12 cellular contexts compared by ENCODE assay signal in genomic region chr14:94307410-94307992, GRCh38. TPM values are rescaled to one million over a fixed set of nuclear protein-coding genes. Genes with fewer than 3 reads are reported as not detected.
A peak's percentile ranks its signal among the peaks of the same experiment; 100 is the strongest.
DNase-seq lines count a peak whose midpoint lies in the region; ATAC-seq and TF ChIP-seq lines count a peak whose summit lies in the region.
"Had no signal": no experiment of that assay in that cellular context is flagged by ENCODE, and none has a peak within 500 bp of the region (broad histone marks: within the 10 kb centered on the region; RNA-seq: fewer than 3 reads in every experiment).

No MANE protein-coding gene starts in this region.

- peak; percentile 65 for ATAC-seq in GM23338
- no peak for ATAC-seq in HG02852 (IDR thresholded peaks at IDR 0.05; ENCODE audit: unreplicated experiment)
- ATAC-seq: right cardiac atrium had no signal

- peaks cover 1% of the 10 kb centered on the region for H3K27me3 Mint-ChIP-seq in GM23338 (ENCODE audit: insufficient read depth, low read depth, poor library complexity)
- H3K27me3 Mint-ChIP-seq: CD4-positive, CD25-positive, alpha-beta regulatory T cell had no signal

- no peaks in the 10 kb centered on the region for H3K79me2 ChIP-seq in GM23338 (replicated peaks; ENCODE audit: insufficient read depth)

- H3K27ac ChIP-seq in 22Rv1 = no peak overlapping the region
- no peak overlapping the region for H3K27ac ChIP-seq in GM23338 (ENCODE audit: low read depth)
- H3K27ac ChIP-seq in tibial artery = no peak overlapping the region

- intact Hi-C loops in tibial artery (cut with DNase I; ENCODE audit: low total_unique reads) = no loop called here

- DNase-seq in GM23338 (ENCODE audit: low spot score) (peak; percentile 72), RKO (ENCODE audit: low spot score) (peak; percentile 36), fibroblast of the aortic adventitia (ENCODE audit: low read depth) (no peak), tibial artery (no peak), cortex of kidney (lab: John Stamatoyannopoulos, UW) (no peak)
- DNase-seq in activated CD8-positive, alpha-beta memory T cell treated with anti-CD3 and anti-CD28 coated beads, Interleukin-2, amount 50 U/mL, for 4 hours = no peak
- DNase-seq: activated naive CD4-positive, alpha-beta T cell treated with anti-CD3 and anti-CD28 coated beads for 36 hours; NCI-H774; right cardiac atrium had no signal

- TF ChIP-seq CTCF in 22Rv1 (IDR thresholded peaks at IDR 0.05) = peak; percentile 51
- TF ChIP-seq CTCF in GM23338 (conservative IDR thresholded peaks at IDR 0.05; ENCODE audit: low read depth in 2 of 2) = peak; percentile 80 to 81
- TF ChIP-seq CTCF in fibroblast of the aortic adventitia (IDR thresholded peaks at IDR 0.05; ENCODE audit: insufficient read depth, low read length) = peak; percentile 17
- no peak for TF ChIP-seq CTCF in tibial artery (IDR thresholded peaks at IDR 0.05)

- no peaks in the 10 kb centered on the region for H3K9me3 ChIP-seq in tibial artery

- peaks cover 21% of the 10 kb centered on the region for H3K9me3 Mint-ChIP-seq in GM23338

- H3F3A ChIP-seq in GM23338 (replicated peaks; ENCODE audit: low read depth) = no peaks in the 10 kb centered on the region

- H3K4me1 ChIP-seq in GM23338 (ENCODE audit: insufficient read depth) = no peaks in the 10 kb centered on the region
- H3K4me1 ChIP-seq in tibial artery = no peaks in the 10 kb centered on the region

- no peak overlapping the region for H3K4me2 ChIP-seq in GM23338

- H3K27me3 ChIP-seq in GM23338 (ENCODE audit: insufficient read depth) (no peaks in the 10 kb centered on the region), tibial artery (no peaks in the 10 kb centered on the region)

- 0 out of 2 replicates have a peak overlapping the region, but pooled peaks have one; percentile 56 for H2AFZ ChIP-seq in GM23338

- H3K36me3 ChIP-seq in GM23338 (ENCODE audit: insufficient read depth) = no peaks in the 10 kb centered on the region
- H3K36me3 ChIP-seq in tibial artery = no peaks in the 10 kb centered on the region

- no peak overlapping the region for H3K4me3 Mint-ChIP-seq in GM23338
- H3K4me3 Mint-ChIP-seq: activated naive CD4-positive, alpha-beta T cell treated with anti-CD3 and anti-CD28 coated beads for 36 hours; CD4-positive, CD25-positive, alpha-beta regulatory T cell had no signal

- H3K36me3 Mint-ChIP-seq in GM23338 (ENCODE audit: low read depth) = peaks cover 10% of the 10 kb centered on the region
- H3K36me3 Mint-ChIP-seq: CD4-positive, CD25-positive, alpha-beta regulatory T cell had no signal

- H3K4me1 Mint-ChIP-seq in GM23338 = no peaks in the 10 kb centered on the region
- H3K4me1 Mint-ChIP-seq: CD4-positive, CD25-positive, alpha-beta regulatory T cell had no signal

- H3K4me3 ChIP-seq in GM23338 (no peak overlapping the region), fibroblast of the aortic adventitia (ENCODE audit: low read depth, low read length) (no peak overlapping the region), tibial artery (no peak overlapping the region)

- no peak overlapping the region for H3K27ac Mint-ChIP-seq in GM23338
- H3K27ac Mint-ChIP-seq: activated naive CD4-positive, alpha-beta T cell treated with anti-CD3 and anti-CD28 coated beads for 36 hours; CD4-positive, CD25-positive, alpha-beta regulatory T cell had no signal

- no peaks in the 10 kb centered on the region for H4K20me1 ChIP-seq in GM23338 (replicated peaks; ENCODE audit: insufficient read depth)

- no peaks in the 10 kb centered on the region for H3K9me2 ChIP-seq in GM23338 (ENCODE audit: insufficient read depth)

TF ChIP-seq in GM23338, 12 proteins besides CTCF, POLR2A, EP300 and RAD21 (continues in another document):
- no peak for TF ChIP-seq ZNF331 (CRISPR knock-in tag; IDR thresholded peaks at IDR 0.05; ENCODE audit: low read depth)
- no peak for TF ChIP-seq ETS1 (IDR thresholded peaks at IDR 0.05)
- TF ChIP-seq EZH2 (IDR thresholded peaks at IDR 0.05; ENCODE audit: low read depth, unreplicated experiment) = no peak
- TF ChIP-seq JUNB (IDR thresholded peaks at IDR 0.05; ENCODE audit: unreplicated experiment) = no peak
- no peak for TF ChIP-seq ZNF462 (CRISPR knock-in tag; IDR thresholded peaks at IDR 0.05)
- no peak for TF ChIP-seq POLR2AphosphoS5 (IDR thresholded peaks at IDR 0.05; ENCODE audit: low read depth)
- TF ChIP-seq EZH2phosphoT487 (IDR thresholded peaks at IDR 0.05; ENCODE audit: unreplicated experiment) = no peak
- no peak for TF ChIP-seq STAT1 (IDR thresholded peaks at IDR 0.05; ENCODE audit: unreplicated experiment)
- TF ChIP-seq NANOG (IDR thresholded peaks at IDR 0.05; ENCODE audit: borderline replicate concordance) = no peak
- no peak for TF ChIP-seq CREB1 (CRISPR knock-in tag; IDR thresholded peaks at IDR 0.05; ENCODE audit: low read depth)

RNA-seq across cellular contexts. Expression of gene SERPINA10, which starts 14.4 kb away (rescaled TPM):
- total RNA-seq in GM23338 (2014; rRNA removed; shearing (Covaris generic)) = not detected in 2 replicates
- 0.11 and 0.16 TPM in 2 replicates for polyA plus RNA-seq in GM23338 (2016; fragmentation: Nextera tagmentation; extraction: Ambion mirVana)
- not detected in 2 replicates for total RNA-seq in fibroblast of the aortic adventitia (ENCODE audit: low replicate concordance)
- total RNA-seq: activated naive CD4-positive, alpha-beta T cell treated with anti-CD3 and anti-CD28 coated beads for 36 hours; CD4-positive, CD25-positive, alpha-beta regulatory T cell; right cardiac atrium had no signal
- polyA plus RNA-seq: CD4-positive, CD25-positive, alpha-beta regulatory T cell; right cardiac atrium had no signal

RNA-seq across cellular contexts. Expression of gene SERPINA6, which starts 15.6 kb away (rescaled TPM):
- not detected in 2 replicates for total RNA-seq in GM23338 (2014; rRNA removed; shearing (Covaris generic))
- not detected in 2 replicates for polyA plus RNA-seq in GM23338 (2016; fragmentation: Nextera tagmentation; extraction: Ambion mirVana)
- total RNA-seq in fibroblast of the aortic adventitia (ENCODE audit: low replicate concordance) = not detected in 2 replicates
- total RNA-seq: activated naive CD4-positive, alpha-beta T cell treated with anti-CD3 and anti-CD28 coated beads for 36 hours; CD4-positive, CD25-positive, alpha-beta regulatory T cell; right cardiac atrium had no signal
- polyA plus RNA-seq: CD4-positive, CD25-positive, alpha-beta regulatory T cell; right cardiac atrium had no signal

RNA-seq across cellular contexts. Expression of gene SERPINA2, which starts 59.0 kb away (rescaled TPM):
- not detected in 2 replicates for total RNA-seq in GM23338 (2014; rRNA removed; shearing (Covaris generic))
- polyA plus RNA-seq in GM23338 (2016; fragmentation: Nextera tagmentation; extraction: Ambion mirVana) = not detected in 2 replicates
- not detected in 2 replicates for total RNA-seq in fibroblast of the aortic adventitia (ENCODE audit: low replicate concordance)
- total RNA-seq: activated naive CD4-positive, alpha-beta T cell treated with anti-CD3 and anti-CD28 coated beads for 36 hours; CD4-positive, CD25-positive, alpha-beta regulatory T cell; right cardiac atrium had no signal
- polyA plus RNA-seq: CD4-positive, CD25-positive, alpha-beta regulatory T cell; right cardiac atrium had no signal

Comparison
In these comparisons a context has a peak if more than half of its experiments do, and no peak if none do; other contexts are left out.
1. CTCF ChIP-seq: peak in 22Rv1 (single experiment), GM23338 (2 of 2) and fibroblast of the aortic adventitia (single experiment); none in tibial artery (0 of 2).
2. DNase-seq: peak in GM23338 (single experiment) and RKO (single experiment); none in fibroblast of the aortic adventitia (single experiment), tibial artery (0 of 2), activated CD8-positive, alpha-beta memory T cell treated with anti-CD3 and anti-CD28 coated beads, Interleukin-2, amount 50 U/mL, for 4 hours (single experiment) and cortex of kidney (single experiment).